19 cellular contexts compared by ENCODE assay signal in genomic region chr1:207649204-207649753, GRCh38. TPM values are rescaled to one million over a fixed set of nuclear protein-coding genes. Genes with fewer than 3 reads are reported as not detected.
DNase-seq lines count a peak whose midpoint lies in the region; TF ChIP-seq lines count a peak whose summit lies in the region.
"Had no signal": no experiment of that assay in that cellular context is flagged by ENCODE, and none has a peak within 500 bp of the region (broad histone marks: within the 10 kb centered on the region; RNA-seq: fewer than 3 reads in every experiment).

No MANE protein-coding gene starts in this region.

- POLR2A ChIA-PET in CD8-positive, alpha-beta memory T cell (lab: Charles Lee), result no interaction called here
- POLR2A ChIA-PET in HEK293 (lab: Yijun Ruan, JAX), result no interaction called here

- H3K4me3 Mint-ChIP-seq in CD8-positive, alpha-beta memory T cell, result no peak overlapping the region

- CTCF ChIA-PET in CD8-positive, alpha-beta memory T cell (lab: Charles Lee), result interaction anchor here (1.3 kb wide), 1 partner anchor 10 kb away, joined by 4 read pairs; no protein-coding TSS in a partner anchor
- CTCF ChIA-PET in HEK293 (lab: Yijun Ruan, JAX), result interaction anchor here (0.6 to 0.7 kb wide), 3 partner anchors 42 to 575 kb away, joined by 3 to 4 read pairs (median 3); no protein-coding TSS in a partner anchor

- H3K27me3 ChIP-seq in CD8-positive, alpha-beta memory T cell (ENCODE audit: insufficient read depth, low read length, poor library complexity, severe bottlenecking), result no peaks in the 10 kb centered on the region
- no peaks in the 10 kb centered on the region for H3K27me3 ChIP-seq in hepatocyte

- in situ Hi-C loops in G401 (cut with HindIII; ENCODE audit: low sequenced_read_pairs), result no loop called here

- DNase-seq in CD8-positive, alpha-beta memory T cell, result no peak
- DNase-seq in NCI-H748 treated with DMSO at 0.1 percent for 48 hours (lab: John Stamatoyannopoulos, UW), result peak; percentile 63
- DNase-seq in hepatocyte (ENCODE audit: low spot score), result no peak
- DNase-seq in activated gamma-delta T cell (lab: John Stamatoyannopoulos, UW), result no peak
- DNase-seq in NCI-H2029 treated with DMSO at 0.1 percent for 48 hours (lab: John Stamatoyannopoulos, UW), result no peak
- DNase-seq in RPMI8226, result no peak
- DNase-seq in G401 (ENCODE audit: low spot score), result no peak
- DNase-seq: C1 segment of cervical spinal cord, GM23248, NCI-H524 treated with DMSO at 0.1 percent for 48 hours, PC-3, SW 1271 had no signal

- no peaks in the 10 kb centered on the region for H3K9me3 ChIP-seq in CD8-positive, alpha-beta memory T cell (ENCODE audit: low read length)
- H3K9me3 ChIP-seq in HEK293 (ENCODE audit: control insufficient read depth, insufficient read depth, low read depth, low read length) (no peaks in the 10 kb centered on the region), hepatocyte (ENCODE audit: low read depth) (no peaks in the 10 kb centered on the region)
- H3K9me3 ChIP-seq: SJSA1 had no signal

- H3K27me3 Mint-ChIP-seq in CD8-positive, alpha-beta memory T cell, result peaks cover 9 to 15% of the 10 kb centered on the region in 2 donors

- no peak overlapping the region for H3K4me3 ChIP-seq in CD8-positive, alpha-beta memory T cell (ENCODE audit: low read length)
- H3K4me3 ChIP-seq in HEK293 (ENCODE audit: low read depth, low read length), result no peak overlapping the region
- H3K4me3 ChIP-seq in hepatocyte, result no peak overlapping the region
- H3K4me3 ChIP-seq: GM23248, SJSA1 had no signal

- H3K4me1 Mint-ChIP-seq in CD8-positive, alpha-beta memory T cell, result peaks cover 5 to 10% (median 6%) of the 10 kb centered on the region in 3 donors

- H4K20me1 ChIP-seq in hepatocyte (ENCODE audit: insufficient read depth, poor library complexity, severe bottlenecking), result no peaks in the 10 kb centered on the region

- no peak overlapping the region for H2AFZ ChIP-seq in hepatocyte
- H2AFZ ChIP-seq: GM23248 had no signal

- peak overlapping the region; percentile 4 for H3K27ac ChIP-seq in CD8-positive, alpha-beta memory T cell (ENCODE audit: low read depth, low read length)
- H3K27ac ChIP-seq in HEK293 (ENCODE audit: extremely low read depth, low read depth, low read length) (no peak overlapping the region), hepatocyte (peak overlapping the region; percentile 42)
- H3K27ac ChIP-seq: GM23248, KMS-11, SJSA1 had no signal

- H3K9me2 ChIP-seq in hepatocyte (replicated peaks; ENCODE audit: insufficient read depth), result no peaks in the 10 kb centered on the region

- no peak overlapping the region for H3K27ac Mint-ChIP-seq in CD8-positive, alpha-beta memory T cell

- H3K36me3 ChIP-seq in CD8-positive, alpha-beta memory T cell (ENCODE audit: insufficient read depth, low read length), result no peaks in the 10 kb centered on the region
- no peaks in the 10 kb centered on the region for H3K36me3 ChIP-seq in HEK293 (ENCODE audit: control insufficient read depth in 2 of 2, insufficient read depth in 1 of 2, low read length in 2 of 2)
- H3K36me3 ChIP-seq in hepatocyte (replicated peaks; ENCODE audit: insufficient read depth, low read depth), result no peaks in the 10 kb centered on the region
- H3K36me3 ChIP-seq: SJSA1 had no signal

- no peaks in the 10 kb centered on the region for H3K79me2 ChIP-seq in hepatocyte

- 29% methylated on average over 5 of the region's 5 CpGs for WGBS in hepatocyte (ENCODE audit: low lambda C conversion rate, missing lambda C conversion rate)

- no peaks in the 10 kb centered on the region for H3K9me3 Mint-ChIP-seq in CD8-positive, alpha-beta memory T cell

- H3K4me1 ChIP-seq in CD8-positive, alpha-beta memory T cell (ENCODE audit: insufficient read depth, low read length), result peaks cover 3% of the 10 kb centered on the region
- H3K4me1 ChIP-seq in HEK293 (ENCODE audit: control insufficient read depth, insufficient read depth, low read length), result no peaks in the 10 kb centered on the region
- H3K4me1 ChIP-seq in hepatocyte (ENCODE audit: insufficient read depth), result peaks cover 6% of the 10 kb centered on the region

- H3K36me3 Mint-ChIP-seq in CD8-positive, alpha-beta memory T cell, result peaks cover 0 to 2% (median 0%) of the 10 kb centered on the region in 3 donors

- TF ChIP-seq CTCF in HEK293 (tag by site-specific recombination; IDR thresholded peaks at IDR 0.05) (no peak), hepatocyte (IDR thresholded peaks at IDR 0.05; ENCODE audit: poor library complexity) (no peak)

- H3K4me2 ChIP-seq in hepatocyte, result peak overlapping the region; percentile 18
- H3K4me2 ChIP-seq: KMS-11 had no signal

TF ChIP-seq in HEK293, 187 proteins besides CTCF, POLR2A, EP300 and RAD21 (continues in another document):
- TF ChIP-seq ZNF302 (tag by site-specific recombination; IDR thresholded peaks at IDR 0.05; ENCODE audit: low read depth) (no peak), ZNF404 (tag by site-specific recombination; IDR thresholded peaks at IDR 0.05) (no peak), ZNF155 (tag by site-specific recombination; IDR thresholded peaks at IDR 0.05) (no peak), ZNF529 (tag by site-specific recombination; IDR thresholded peaks at IDR 0.05; ENCODE audit: insufficient replicate concordance) (no peak), ZNF423 (tag by site-specific recombination; IDR thresholded peaks at IDR 0.05) (0 out of 2 replicates have a peak, but pooled peaks have one; percentile 15), ZNF416 (tag by site-specific recombination; IDR thresholded peaks at IDR 0.05) (no peak), ZNF394 (tag by site-specific recombination; IDR thresholded peaks at IDR 0.05; ENCODE audit: borderline replicate concordance) (no peak), ZNF776 (tag by site-specific recombination; IDR thresholded peaks at IDR 0.05; ENCODE audit: borderline replicate concordance) (no peak), ZNF747 (tag by site-specific recombination; IDR thresholded peaks at IDR 0.05) (no peak), ZNF521 (tag by site-specific recombination; IDR thresholded peaks at IDR 0.05) (no peak), SCRT1 (tag by site-specific recombination; IDR thresholded peaks at IDR 0.05; ENCODE audit: borderline replicate concordance) (peak; percentile 78), FEZF1 (tag by site-specific recombination; IDR thresholded peaks at IDR 0.05) (peak; percentile 84), ZNF391 (tag by site-specific recombination; IDR thresholded peaks at IDR 0.05; ENCODE audit: borderline replicate concordance, low read depth) (no peak), ZNF596 (tag by site-specific recombination; IDR thresholded peaks at IDR 0.05) (no peak), OSR2 (tag by site-specific recombination; IDR thresholded peaks at IDR 0.05) (peak; percentile 48; the same call in 1 of the 2 replicates), ZNF121 (tag by site-specific recombination; IDR thresholded peaks at IDR 0.05) (no peak), ZNF843 (tag by site-specific recombination; IDR thresholded peaks at IDR 0.05) (0 out of 2 replicates have a peak, but pooled peaks have one; percentile 23), SP7 (tag by site-specific recombination; IDR thresholded peaks at IDR 0.05) (0 out of 2 replicates have a peak, but pooled peaks have one; percentile 34), ZNF677 (tag by site-specific recombination; IDR thresholded peaks at IDR 0.05) (no peak; the same call in 1 of the 2 replicates), EGR2 (tag by site-specific recombination; IDR thresholded peaks at IDR 0.05; ENCODE audit: low read depth) (no peak), ZNF549 (tag by site-specific recombination; IDR thresholded peaks at IDR 0.05) (no peak), ZNF311 (tag by site-specific recombination; IDR thresholded peaks at IDR 0.05; ENCODE audit: borderline replicate concordance) (no peak), ZNF610 (tag by site-specific recombination; IDR thresholded peaks at IDR 0.05; ENCODE audit: borderline replicate concordance) (no peak), ZNF266 (tag by site-specific recombination; IDR thresholded peaks at IDR 0.05; ENCODE audit: low read depth) (no peak), ZIC2 (tag by site-specific recombination; IDR thresholded peaks at IDR 0.05) (peak; percentile 98), YY1 (tag by site-specific recombination; IDR thresholded peaks at IDR 0.05) (no peak), GLIS1 (tag by site-specific recombination; IDR thresholded peaks at IDR 0.05) (peak; percentile 46; the same call in 1 of the 2 replicates), ZNF146 (tag by site-specific recombination; IDR thresholded peaks at IDR 0.05) (no peak), ZNF544 (tag by site-specific recombination; IDR thresholded peaks at IDR 0.05) (no peak)
- TF ChIP-seq, protein P1, sequence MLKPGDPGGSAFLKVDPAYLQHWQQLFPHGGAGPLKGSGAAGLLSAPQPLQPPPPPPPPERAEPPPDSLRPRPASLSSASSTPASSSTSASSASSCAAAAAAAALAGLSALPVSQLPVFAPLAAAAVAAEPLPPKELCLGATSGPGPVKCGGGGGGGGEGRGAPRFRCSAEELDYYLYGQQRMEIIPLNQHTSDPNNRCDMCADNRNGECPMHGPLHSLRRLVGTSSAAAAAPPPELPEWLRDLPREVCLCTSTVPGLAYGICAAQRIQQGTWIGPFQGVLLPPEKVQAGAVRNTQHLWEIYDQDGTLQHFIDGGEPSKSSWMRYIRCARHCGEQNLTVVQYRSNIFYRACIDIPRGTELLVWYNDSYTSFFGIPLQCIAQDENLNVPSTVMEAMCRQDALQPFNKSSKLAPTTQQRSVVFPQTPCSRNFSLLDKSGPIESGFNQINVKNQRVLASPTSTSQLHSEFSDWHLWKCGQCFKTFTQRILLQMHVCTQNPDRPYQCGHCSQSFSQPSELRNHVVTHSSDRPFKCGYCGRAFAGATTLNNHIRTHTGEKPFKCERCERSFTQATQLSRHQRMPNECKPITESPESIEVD (tag by site-specific recombination; IDR thresholded peaks at IDR 0.05), result peak; percentile 55; the same call in 1 of the 2 replicates
- TF ChIP-seq, protein P2, sequence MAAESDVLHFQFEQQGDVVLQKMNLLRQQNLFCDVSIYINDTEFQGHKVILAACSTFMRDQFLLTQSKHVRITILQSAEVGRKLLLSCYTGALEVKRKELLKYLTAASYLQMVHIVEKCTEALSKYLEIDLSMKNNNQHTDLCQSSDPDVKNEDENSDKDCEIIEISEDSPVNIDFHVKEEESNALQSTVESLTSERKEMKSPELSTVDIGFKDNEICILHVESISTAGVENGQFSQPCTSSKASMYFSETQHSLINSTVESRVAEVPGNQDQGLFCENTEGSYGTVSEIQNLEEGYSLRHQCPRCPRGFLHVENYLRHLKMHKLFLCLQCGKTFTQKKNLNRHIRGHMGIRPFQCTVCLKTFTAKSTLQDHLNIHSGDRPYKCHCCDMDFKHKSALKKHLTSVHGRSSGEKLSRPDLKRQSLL (tag by site-specific recombination; IDR thresholded peaks at IDR 0.05), result no peak

RNA-seq across cellular contexts. Expression of gene CR1L, which starts 4.3 kb away (rescaled TPM):
- total RNA-seq in CD8-positive, alpha-beta memory T cell, result not detected
- not detected for polyA plus RNA-seq in CD8-positive, alpha-beta memory T cell
- total RNA-seq in hepatocyte, result not detected in 2 replicates
- not detected in 2 replicates for polyA plus RNA-seq in hepatocyte
- not detected in 2 replicates for total RNA-seq in G401 (2014; rRNA removed; shearing (Covaris generic))
- total RNA-seq: A673; GM23248; HepG2; M059J; PC-3; SJSA1; T-helper 2 cell treated with Interferon-gamma antibody and Interleukin-4, amounts not matched to agents 100 ng/mL and 5 ng/mL, for 36 hours had no signal
- polyA plus RNA-seq: GM23248, HepG2 had no signal
